ENCODE assay signal across 11 cellular contexts in the genomic region with DNA sequence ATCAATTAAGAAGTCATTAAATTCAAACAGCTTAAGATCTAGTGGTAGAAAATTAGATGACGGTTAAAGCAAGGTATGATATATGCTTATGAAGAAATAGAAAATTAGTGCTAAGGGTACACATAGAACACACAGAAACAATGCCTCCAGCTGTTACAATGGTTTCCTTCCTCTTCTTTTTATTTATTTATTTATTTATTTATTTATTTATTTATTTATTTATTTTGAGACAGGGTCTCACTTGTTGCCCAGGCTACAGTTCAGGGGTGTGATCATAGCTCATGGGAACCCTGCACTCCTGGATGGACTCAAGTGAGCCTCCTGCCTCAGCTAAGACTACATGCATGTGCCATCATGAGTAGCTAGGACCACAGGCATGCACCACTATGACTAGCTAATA.
"Had no signal": no experiment of that assay in that cellular context is flagged by ENCODE, and none has a peak within 500 bp of the region (broad histone marks: within the 10 kb centered on the region; RNA-seq: fewer than 3 reads in every experiment).

No MANE protein-coding gene starts in this region.

- H3K4me2 ChIP-seq: GM23338 had no signal

- H3K27ac ChIP-seq: GM23248 had no signal

- H3K4me1 ChIP-seq: HAP-1 had no signal

- ATAC-seq: GM23338, HCT116 had no signal

- H3K36me3 ChIP-seq: HAP-1 had no signal

- H3K9me3 ChIP-seq: HAP-1 had no signal

- FAIRE-seq: H1, H54 had no signal

- DNase-seq: GM23248, GOT3, H7, H9, HCEC 1CT, HFFc6 had no signal

- H3K4me3 ChIP-seq: GM23248, GM23338, HAP-1 had no signal
